Comparison of ENCODE assay signal across 8 cellular contexts in the genomic region with DNA sequence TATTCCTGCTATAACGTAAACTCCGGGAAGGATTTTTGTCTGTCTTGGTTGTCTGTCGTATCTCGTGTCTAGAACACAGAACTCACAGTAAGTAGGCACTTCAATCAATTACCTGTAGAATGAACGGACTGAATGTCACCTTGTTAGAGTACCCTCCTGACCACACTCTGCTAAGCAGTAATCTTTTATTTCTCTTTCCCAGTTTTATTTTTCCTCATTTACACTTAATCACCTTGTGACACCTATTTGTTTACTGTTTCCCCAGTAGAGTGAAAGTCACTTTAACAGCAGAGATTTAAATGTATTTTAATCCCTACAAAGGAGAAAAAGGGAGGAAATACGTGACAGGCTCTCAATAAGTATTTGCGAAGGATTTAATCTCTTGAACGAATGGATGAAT. TPM values are rescaled to one million over a fixed set of nuclear protein-coding genes. Genes with fewer than 3 reads are reported as not detected.
DNase-seq lines count a peak whose midpoint lies in the region; ATAC-seq and TF ChIP-seq lines count a peak whose summit lies in the region.

No MANE protein-coding gene starts in this region.

- H3K9me3 ChIP-seq in SK-N-MC (ENCODE audit: low read depth, low read length), result no peaks in the 10 kb centered on the region

- H3K9ac ChIP-seq in SK-N-MC (ENCODE audit: insufficient read length), result peak overlapping the region; percentile 74

- TF ChIP-seq CTCF in foreskin keratinocyte (conservative IDR thresholded peaks at IDR 0.05), result no peak

- H3K27ac ChIP-seq in SK-N-MC (no peak overlapping the region), foreskin keratinocyte (peak overlapping the region; percentile 92)

- peaks cover 10% of the 10 kb centered on the region for H3K4me1 ChIP-seq in foreskin keratinocyte

- no peaks in the 10 kb centered on the region for H3K27me3 ChIP-seq in foreskin keratinocyte

- H3K4me1 Mint-ChIP-seq in stimulated activated memory B cell treated with anti-CD40 and anti-IgM and Interleukin-4, amounts not matched to agents 10 μg/mL and 1 μg/mL and 100 μg/mL, for 72 hours, result peaks cover 32% of the 10 kb centered on the region

- H3K9me3 Mint-ChIP-seq in stimulated activated memory B cell treated with anti-CD40 and anti-IgM and Interleukin-4, amounts not matched to agents 10 μg/mL and 1 μg/mL and 100 μg/mL, for 72 hours, result no peaks in the 10 kb centered on the region

- peak overlapping the region; percentile 60 for H3K27ac Mint-ChIP-seq in stimulated activated memory B cell treated with anti-CD40 and anti-IgM and Interleukin-4, amounts not matched to agents 10 μg/mL and 1 μg/mL and 100 μg/mL, for 72 hours

- H3K4me3 ChIP-seq in SK-N-MC, result peak overlapping the region; percentile 98

- intact Hi-C loops in posterior vena cava (cut with DNase I), result no loop called here

- no peaks in the 10 kb centered on the region for H3K36me3 ChIP-seq in SK-N-MC (ENCODE audit: insufficient read depth, low read length)

- H3K4me3 Mint-ChIP-seq in stimulated activated memory B cell treated with anti-CD40 and anti-IgM and Interleukin-4, amounts not matched to agents 10 μg/mL and 1 μg/mL and 100 μg/mL, for 72 hours, result peak overlapping the region; percentile 79

- peak; percentile 66 for DNase-seq in NCI-H1105 treated with DMSO at 0.1 percent for 48 hours (lab: John Stamatoyannopoulos, UW)
- no peak for DNase-seq in NCI-H1105 (lab: John Stamatoyannopoulos, UW)
- DNase-seq in SK-N-MC (ENCODE audit: low read depth, low spot score), result no peak
- no peak for DNase-seq in foreskin keratinocyte
- no peak for DNase-seq in AG20443 (ENCODE audit: low spot score)
- no peak for DNase-seq in posterior vena cava (ENCODE audit: low spot score)

- H3K27me3 Mint-ChIP-seq in stimulated activated memory B cell treated with anti-CD40 and anti-IgM and Interleukin-4, amounts not matched to agents 10 μg/mL and 1 μg/mL and 100 μg/mL, for 72 hours, result no peaks in the 10 kb centered on the region

- no peaks in the 10 kb centered on the region for H3K36me3 Mint-ChIP-seq in stimulated activated memory B cell treated with anti-CD40 and anti-IgM and Interleukin-4, amounts not matched to agents 10 μg/mL and 1 μg/mL and 100 μg/mL, for 72 hours

- ATAC-seq in foreskin keratinocyte (no peak), GM18502 (IDR thresholded peaks at IDR 0.05; ENCODE audit: poor library complexity, unreplicated experiment) (no peak)
- no peak for ATAC-seq in stimulated activated memory B cell treated with anti-CD40 and anti-IgM and Interleukin-4, amounts not matched to agents 10 μg/mL and 1 μg/mL and 100 μg/mL, for 72 hours

RNA-seq across cellular contexts. Expression of a gene that starts 0.5 kb away (rescaled TPM):
- total RNA-seq in foreskin keratinocyte (15.2 and 16.0 TPM in 2 replicates), posterior vena cava (10 to 100 TPM; 11.5 to 16.1 TPM)
- 5.3 and 6.2 TPM in 2 replicates for polyA plus RNA-seq in foreskin keratinocyte
